In the genomic region with DNA sequence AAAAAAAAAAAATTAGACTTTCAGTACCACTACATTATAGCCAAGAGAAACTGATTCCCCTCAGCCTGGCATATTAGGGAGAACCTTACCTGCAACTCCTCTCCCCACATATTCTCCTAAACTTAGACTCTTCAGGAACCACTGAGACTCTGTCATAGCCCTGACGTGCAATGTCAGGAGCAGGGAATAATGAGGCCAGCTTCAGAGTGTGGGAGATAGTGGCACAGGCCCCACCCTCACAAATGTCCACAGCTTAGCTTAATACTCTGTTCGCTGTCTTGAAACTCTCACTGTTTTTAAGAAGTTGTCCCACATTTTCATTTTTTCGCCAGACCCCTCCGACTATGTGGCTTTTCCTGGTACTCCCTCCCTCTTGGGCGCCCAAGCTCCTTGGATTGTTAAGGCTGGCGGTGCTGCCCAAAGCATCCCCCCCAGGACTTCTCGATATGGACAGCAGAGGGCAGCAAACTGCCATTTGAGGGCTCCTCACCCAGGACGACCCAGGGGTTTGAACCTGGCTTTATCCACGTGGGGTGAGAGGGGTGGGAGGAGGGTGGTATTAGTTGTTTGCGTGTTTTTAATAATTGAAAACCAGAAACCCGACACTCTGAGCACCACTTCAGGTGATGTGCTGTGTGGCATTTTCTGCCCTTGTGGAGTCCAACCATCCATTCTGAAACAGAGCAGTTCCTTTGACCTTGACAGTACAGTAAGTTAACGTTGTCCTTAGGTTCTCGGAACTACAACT, we compare ENCODE assay signal across 9 cellular contexts. TPM values are rescaled to one million over a fixed set of nuclear protein-coding genes. Genes with fewer than 3 reads are reported as not detected.
DNase-seq lines count a peak whose midpoint lies in the region; ATAC-seq and TF ChIP-seq lines count a peak whose summit lies in the region.
"Had no signal": no experiment of that assay in that cellular context is flagged by ENCODE, and none has a peak within 500 bp of the region (broad histone marks: within the 10 kb centered on the region; RNA-seq: fewer than 3 reads in every experiment).

No MANE protein-coding gene starts in this region.

- H3K27ac ChIP-seq in OCI-LY3 (ENCODE audit: low read length): no peak overlapping the region
- H3K27ac ChIP-seq in neutrophil: no peak overlapping the region
- no peak overlapping the region for H3K27ac ChIP-seq in testis

- peak overlapping the region; percentile 76 for H3K4me2 ChIP-seq in OCI-LY3 (ENCODE audit: low read length)

- peak overlapping the region; percentile 82 for H2AFZ ChIP-seq in OCI-LY3 (ENCODE audit: low read depth, low read length)

- H3K27me3 Mint-ChIP-seq in activated T-cell treated with anti-CD3 and anti-CD28 coated beads, Interleukin-2, amount 50 U/mL, for 4 hours (ENCODE audit: low read depth): peaks cover 30% of the 10 kb centered on the region

- TF ChIP-seq POLR2A in testis (IDR thresholded peaks at IDR 0.05): no peak

- WGBS in testis, 2 donors: 29 to 32% methylated on average over 13 of the region's 13 CpGs

- TF ChIP-seq CTCF in OCI-LY3 (IDR thresholded peaks at IDR 0.05; ENCODE audit: low read depth, low read length) (peak; percentile 93), neutrophil (IDR thresholded peaks at IDR 0.05) (peak; percentile 43), testis (IDR thresholded peaks at IDR 0.05) (peak; percentile 36 to 77 (median 59))

- no peaks in the 10 kb centered on the region for H4K20me1 ChIP-seq in OCI-LY3 (ENCODE audit: insufficient read depth, low read length)

- no peaks in the 10 kb centered on the region for H3K79me2 ChIP-seq in OCI-LY3 (ENCODE audit: low read length)

- peak; percentile 76 for ATAC-seq in HG03521 (IDR thresholded peaks at IDR 0.05; ENCODE audit: unreplicated experiment)
- peak; percentile 82 to 84 for ATAC-seq in activated T-cell treated with anti-CD3 and anti-CD28 coated beads, Interleukin-2, amount 50 U/mL, for 4 hours

- H3K27me3 ChIP-seq in OCI-LY3 (ENCODE audit: low read depth, low read length) (peaks cover 7% of the 10 kb centered on the region; the same call in 1 of the 2 replicates), neutrophil (no peaks in the 10 kb centered on the region), testis (no peaks in the 10 kb centered on the region)

- H3K4me3 ChIP-seq in OCI-LY3 (ENCODE audit: low read length): peak overlapping the region; percentile 66
- H3K4me3 ChIP-seq in neutrophil (ENCODE audit: low read depth in 1 of 2, low read length in 1 of 2): no peak overlapping the region
- H3K4me3 ChIP-seq in testis: no peak overlapping the region

- H3K36me3 Mint-ChIP-seq in activated T-cell treated with anti-CD3 and anti-CD28 coated beads, Interleukin-2, amount 50 U/mL, for 4 hours (ENCODE audit: insufficient read depth): no peaks in the 10 kb centered on the region

- H3K4me1 ChIP-seq in OCI-LY3 (ENCODE audit: low read length) (peaks cover 17% of the 10 kb centered on the region), neutrophil (ENCODE audit: control insufficient read depth in 1 of 2, insufficient read depth in 1 of 2, low read depth in 1 of 2, low read length in 1 of 2) (no peaks in the 10 kb centered on the region), testis (no peaks in the 10 kb centered on the region)

- peak overlapping the region; percentile 29 for H3K9ac ChIP-seq in OCI-LY3 (ENCODE audit: low read length)

- no peak overlapping the region for H3K4me3 Mint-ChIP-seq in activated T-cell treated with anti-CD3 and anti-CD28 coated beads, Interleukin-2, amount 50 U/mL, for 4 hours

- no peaks in the 10 kb centered on the region for H3K4me1 Mint-ChIP-seq in activated T-cell treated with anti-CD3 and anti-CD28 coated beads, Interleukin-2, amount 50 U/mL, for 4 hours (ENCODE audit: low read depth)

- H3K36me3 ChIP-seq in OCI-LY3 (replicated peaks; ENCODE audit: low read depth, low read length): no peaks in the 10 kb centered on the region
- H3K36me3 ChIP-seq in neutrophil: no peaks in the 10 kb centered on the region
- no peaks in the 10 kb centered on the region for H3K36me3 ChIP-seq in testis (ENCODE audit: low read depth, missing control alignments)

- H3K9me3 ChIP-seq in OCI-LY3 (ENCODE audit: insufficient read depth, low read length) (no peaks in the 10 kb centered on the region), neutrophil (no peaks in the 10 kb centered on the region), testis (no peaks in the 10 kb centered on the region)

- DNase-seq in CD1c-positive myeloid dendritic cell (ENCODE audit: extremely low spot score) (peak; percentile 55), GM19240 (ENCODE audit: insufficient read length, low spot score) (peak; percentile 62), fibroblast of peridontal ligament (ENCODE audit: extremely low read depth) (peak; percentile 58), testis (peak; percentile 73)
- DNase-seq in activated T-cell treated with anti-CD3 and anti-CD28 coated beads, Interleukin-2, amount 50 U/mL, for 4 hours: peak; percentile 49

- intact Hi-C loops in testis (cut with DNase I; ENCODE audit: low total_unique reads): no loop called here

- H3K9me3 Mint-ChIP-seq in activated T-cell treated with anti-CD3 and anti-CD28 coated beads, Interleukin-2, amount 50 U/mL, for 4 hours: no peaks in the 10 kb centered on the region

RNA-seq across cellular contexts. Expression of a gene that starts 45.2 kb away (rescaled TPM):
- not detected for total RNA-seq in activated T-cell treated with anti-CD3 and anti-CD28 coated beads, Interleukin-2, amount 50 U/mL, for 4 hours
- total RNA-seq in testis: 1 to 10 TPM; 3.0 to 6.3 TPM
- 2.9 TPM for polyA plus RNA-seq in testis (ENCODE audit: insufficient read depth, low read depth, low replicate concordance)
- total RNA-seq: T-helper 2 cell treated with Interferon-gamma antibody and Interleukin-4, amounts not matched to agents 100 ng/mL and 5 ng/mL, for 36 hours had no signal

Comparison
In these comparisons a context has a peak if more than half of its experiments do, and no peak if none do; other contexts are left out.
1. CTCF ChIP-seq: peak in every context shown above with its lines; median percentile 93 in OCI-LY3; 59 in testis; 43 in neutrophil.